Comparison of ENCODE assay signal across 14 cellular contexts in the genomic region with DNA sequence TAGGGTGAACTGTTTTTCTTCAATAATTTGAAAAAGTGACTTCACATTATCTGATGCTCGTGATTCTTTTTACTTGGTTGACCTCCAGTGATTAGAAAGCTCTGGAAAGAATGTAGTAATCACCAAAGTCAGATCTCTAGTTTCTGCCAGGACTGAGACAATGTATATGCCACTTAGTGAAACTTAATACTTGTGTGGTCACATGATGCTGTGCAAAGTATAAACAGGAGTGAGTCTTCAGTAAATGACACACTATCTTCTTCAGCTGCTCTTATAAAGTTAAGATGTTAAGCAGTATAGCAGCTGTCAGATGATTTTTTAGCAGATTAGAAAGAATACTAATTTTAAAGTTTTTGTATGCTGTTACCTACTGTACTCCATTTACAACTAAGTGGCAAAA. TPM values are rescaled to one million over a fixed set of nuclear protein-coding genes. Genes with fewer than 3 reads are reported as not detected.
A peak's percentile ranks its signal among the peaks of the same experiment; 100 is the strongest.
DNase-seq lines count a peak whose midpoint lies in the region.
"Had no signal": no experiment of that assay in that cellular context is flagged by ENCODE, and none has a peak within 500 bp of the region (broad histone marks: within the 10 kb centered on the region; RNA-seq: fewer than 3 reads in every experiment).

No MANE protein-coding gene starts in this region.

- no peak overlapping the region for H3K4me3 Mint-ChIP-seq in activated T-cell treated with anti-CD3 and anti-CD28 coated beads, Interleukin-2, amount 50 U/mL, for 24 hours
- H3K4me3 Mint-ChIP-seq: activated CD4-positive, alpha-beta memory T cell treated with anti-CD3 and anti-CD28 coated beads for 36 hours; nephron progenitor cell; T-helper 1 cell treated with Interleukin-12 subunit alpha and Interleukin-12 subunit beta and Interleukin-4 antibody, amounts not matched to agents 30 μg/mL and 1 μg/mL, for 36 hours had no signal

- H3K9me3 ChIP-seq in HAP-1 = no peaks in the 10 kb centered on the region

- no peaks in the 10 kb centered on the region; the same call in 1 of the 2 replicates for H3K36me3 ChIP-seq in HAP-1 (replicated peaks)

- peaks cover 7% of the 10 kb centered on the region for H3K4me1 ChIP-seq in HAP-1

- H3K27me3 Mint-ChIP-seq in activated T-cell treated with anti-CD3 and anti-CD28 coated beads, Interleukin-2, amount 50 U/mL, for 24 hours = no peaks in the 10 kb centered on the region
- H3K27me3 Mint-ChIP-seq: activated CD4-positive, alpha-beta memory T cell treated with anti-CD3 and anti-CD28 coated beads for 36 hours had no signal

- H3K27me3 ChIP-seq in HAP-1 (ENCODE audit: low read depth) = no peaks in the 10 kb centered on the region

- no peak overlapping the region for H3K27ac Mint-ChIP-seq in activated T-cell treated with anti-CD3 and anti-CD28 coated beads, Interleukin-2, amount 50 U/mL, for 24 hours
- H3K27ac Mint-ChIP-seq: activated CD4-positive, alpha-beta memory T cell treated with anti-CD3 and anti-CD28 coated beads for 36 hours; nephron progenitor cell; T-helper 1 cell treated with Interleukin-12 subunit alpha and Interleukin-12 subunit beta and Interleukin-4 antibody, amounts not matched to agents 30 μg/mL and 1 μg/mL, for 36 hours had no signal

- DNase-seq in COR-L47 (lab: John Stamatoyannopoulos, UW) (peak; percentile 3), M059J (ENCODE audit: low read depth) (peak; percentile 68), amniotic epithelial cell (ENCODE audit: low read depth) (peak; percentile 49), left kidney (ENCODE audit: low read depth, low spot score) (peak; percentile 68), HAP-1 (ENCODE audit: low spot score in 2 of 2) (no peak), UCSD-AML1 (lab: John Stamatoyannopoulos, UW; ENCODE audit: unreplicated experiment) (no peak), HUDEP-2 (lab: John Stamatoyannopoulos, UW; ENCODE audit: unreplicated experiment in 76 of 76) (no peak)
- no peak for DNase-seq in activated T-cell treated with anti-CD3 and anti-CD28 coated beads, Interleukin-2, amount 50 U/mL, for 24 hours
- DNase-seq: activated CD4-positive, alpha-beta memory T cell treated with anti-CD3 and anti-CD28 coated beads for 36 hours; activated naive CD4-positive, alpha-beta T cell treated with Interleukin-2 at 50 U/mL for 16 hours; cortex of kidney; NCI-H1417 treated with DMSO at 0.1 percent for 48 hours; nephron progenitor cell had no signal

- no peak overlapping the region for H3K4me3 ChIP-seq in HAP-1

- peaks cover 1% of the 10 kb centered on the region for H3K4me1 Mint-ChIP-seq in activated T-cell treated with anti-CD3 and anti-CD28 coated beads, Interleukin-2, amount 50 U/mL, for 24 hours (ENCODE audit: low read depth)

- no peaks in the 10 kb centered on the region for H3K36me3 Mint-ChIP-seq in activated T-cell treated with anti-CD3 and anti-CD28 coated beads, Interleukin-2, amount 50 U/mL, for 24 hours (ENCODE audit: low read depth)
- H3K36me3 Mint-ChIP-seq: activated CD4-positive, alpha-beta memory T cell treated with anti-CD3 and anti-CD28 coated beads for 36 hours had no signal

- in situ Hi-C loops in HAP-1 (cut with MboI; ENCODE audit: low sequenced_read_pairs) = no loop called here

- H3K9me3 Mint-ChIP-seq in activated T-cell treated with anti-CD3 and anti-CD28 coated beads, Interleukin-2, amount 50 U/mL, for 24 hours = no peaks in the 10 kb centered on the region
- H3K9me3 Mint-ChIP-seq: activated CD4-positive, alpha-beta memory T cell treated with anti-CD3 and anti-CD28 coated beads for 36 hours; nephron progenitor cell; T-helper 1 cell treated with Interleukin-12 subunit alpha and Interleukin-12 subunit beta and Interleukin-4 antibody, amounts not matched to agents 30 μg/mL and 1 μg/mL, for 36 hours had no signal

RNA-seq across cellular contexts. Expression of a gene that starts 17.2 kb away (rescaled TPM):
- total RNA-seq in M059J (2014; rRNA removed; shearing (Covaris generic)) = 2.8 and 5.0 TPM in 2 replicates
- total RNA-seq: activated CD4-positive, alpha-beta memory T cell treated with anti-CD3 and anti-CD28 coated beads for 36 hours had no signal

Comparison
In these comparisons a context has a peak if more than half of its experiments do, and no peak if none do; other contexts are left out.
1. DNase-seq: peak in COR-L47 (single experiment), M059J (single experiment), amniotic epithelial cell (single experiment) and left kidney (single experiment); none in HAP-1 (0 of 2), UCSD-AML1 (single experiment), activated T-cell treated with anti-CD3 and anti-CD28 coated beads, Interleukin-2, amount 50 U/mL, for 24 hours (single experiment) and HUDEP-2 (0 of 76).